ENCODE assay signal across 8 cellular contexts in genomic region chr2:54595999-54596903, GRCh38.
A peak's percentile ranks its signal among the peaks of the same experiment; 100 is the strongest.
DNase-seq lines count a peak whose midpoint lies in the region; ATAC-seq and TF ChIP-seq lines count a peak whose summit lies in the region.

No MANE protein-coding gene starts in this region.

- WGBS in mesodermal cell (ENCODE audit: insufficient coverage in 2 of 2), 2 experiments: 87 to 90% methylated on average over 8 to 10 of the region's 15 CpGs

- no peaks in the 10 kb centered on the region for H3K27me3 Mint-ChIP-seq in activated CD8-positive, alpha-beta memory T cell treated with anti-CD3 and anti-CD28 coated beads, Interleukin-2, amount 10 ng/mL, durations not matched to agents 7 days and 5 days
- H3K27me3 Mint-ChIP-seq in type B pancreatic cell: no peaks in the 10 kb centered on the region

- peak overlapping the region; percentile 52 for H3K4me3 Mint-ChIP-seq in activated CD8-positive, alpha-beta memory T cell treated with anti-CD3 and anti-CD28 coated beads, Interleukin-2, amount 10 ng/mL, durations not matched to agents 7 days and 5 days
- H3K4me3 Mint-ChIP-seq in type B pancreatic cell: no peak overlapping the region

- peaks cover 8% of the 10 kb centered on the region for H3K4me1 ChIP-seq in mesodermal cell (ENCODE audit: control insufficient read depth, insufficient read depth, low read length, poor library complexity, severe bottlenecking)

- TF ChIP-seq CTCF in type B pancreatic cell (conservative IDR thresholded peaks at IDR 0.05): no peak

- ATAC-seq in activated CD8-positive, alpha-beta memory T cell treated with anti-CD3 and anti-CD28 coated beads, Interleukin-2, amount 10 ng/mL, durations not matched to agents 7 days and 5 days: peak; percentile 64
- ATAC-seq in HG03095 (IDR thresholded peaks at IDR 0.05; ENCODE audit: unreplicated experiment): no peak

- H3K27ac ChIP-seq in mesodermal cell (ENCODE audit: low read depth, low read length, severe bottlenecking): peak overlapping the region; percentile 6

- H3K27ac Mint-ChIP-seq in activated CD8-positive, alpha-beta memory T cell treated with anti-CD3 and anti-CD28 coated beads, Interleukin-2, amount 10 ng/mL, durations not matched to agents 7 days and 5 days: peak overlapping the region; percentile 88
- peak overlapping the region; percentile 21 for H3K27ac Mint-ChIP-seq in type B pancreatic cell

- peaks cover 51% of the 10 kb centered on the region for H3K4me1 Mint-ChIP-seq in activated CD8-positive, alpha-beta memory T cell treated with anti-CD3 and anti-CD28 coated beads, Interleukin-2, amount 10 ng/mL, durations not matched to agents 7 days and 5 days
- peaks cover 36% of the 10 kb centered on the region for H3K4me1 Mint-ChIP-seq in type B pancreatic cell (ENCODE audit: unreplicated experiment)

- H3K36me3 ChIP-seq in mesodermal cell (ENCODE audit: control insufficient read depth, insufficient read depth, low read length): peaks cover 71% of the 10 kb centered on the region

- no peak overlapping the region for H3K4me3 ChIP-seq in mesodermal cell (ENCODE audit: extremely low read depth, insufficient read depth, low read length, poor library complexity, severe bottlenecking)

- H3K9me3 Mint-ChIP-seq in activated CD8-positive, alpha-beta memory T cell treated with anti-CD3 and anti-CD28 coated beads, Interleukin-2, amount 10 ng/mL, durations not matched to agents 7 days and 5 days (ENCODE audit: low read depth): no peaks in the 10 kb centered on the region
- H3K9me3 Mint-ChIP-seq in type B pancreatic cell: no peaks in the 10 kb centered on the region

- DNase-seq in activated CD8-positive, alpha-beta memory T cell treated with anti-CD3 and anti-CD28 coated beads, Interleukin-2, amount 10 ng/mL, durations not matched to agents 7 days and 5 days: no peak
- no peak for DNase-seq in activated CD8-positive, alpha-beta memory T cell treated with anti-CD3 and anti-CD28 coated beads, Interleukin-2, amount 50 U/mL, for 4 hours
- DNase-seq in cerebellum (ENCODE audit: low spot score) (peak; percentile 25), type B pancreatic cell (ENCODE audit: extremely low spot score, unreplicated experiment) (no peak), EL (no peak), NCI-H526 treated with DMSO at 0.1 percent for 48 hours (lab: John Stamatoyannopoulos, UW) (no peak)

- H3K36me3 Mint-ChIP-seq in activated CD8-positive, alpha-beta memory T cell treated with anti-CD3 and anti-CD28 coated beads, Interleukin-2, amount 10 ng/mL, durations not matched to agents 7 days and 5 days: peaks cover 36% of the 10 kb centered on the region
- peaks cover 47% of the 10 kb centered on the region for H3K36me3 Mint-ChIP-seq in type B pancreatic cell

- H3K9me3 ChIP-seq in mesodermal cell (ENCODE audit: control insufficient read depth, low read length): no peaks in the 10 kb centered on the region

- CTCF ChIA-PET in activated CD8-positive, alpha-beta memory T cell treated with anti-CD3 and anti-CD28 coated beads, Interleukin-2, amount 10 ng/mL, durations not matched to agents 7 days and 5 days (lab: Charles Lee): interaction anchor here (1.3 to 2.9 kb wide), 5 partner anchors 16 to 489 kb away, joined by 3 to 8 read pairs (median 4); no protein-coding TSS in a partner anchor
